ENCODE assay signal across 1 cellular context in the genomic region with DNA sequence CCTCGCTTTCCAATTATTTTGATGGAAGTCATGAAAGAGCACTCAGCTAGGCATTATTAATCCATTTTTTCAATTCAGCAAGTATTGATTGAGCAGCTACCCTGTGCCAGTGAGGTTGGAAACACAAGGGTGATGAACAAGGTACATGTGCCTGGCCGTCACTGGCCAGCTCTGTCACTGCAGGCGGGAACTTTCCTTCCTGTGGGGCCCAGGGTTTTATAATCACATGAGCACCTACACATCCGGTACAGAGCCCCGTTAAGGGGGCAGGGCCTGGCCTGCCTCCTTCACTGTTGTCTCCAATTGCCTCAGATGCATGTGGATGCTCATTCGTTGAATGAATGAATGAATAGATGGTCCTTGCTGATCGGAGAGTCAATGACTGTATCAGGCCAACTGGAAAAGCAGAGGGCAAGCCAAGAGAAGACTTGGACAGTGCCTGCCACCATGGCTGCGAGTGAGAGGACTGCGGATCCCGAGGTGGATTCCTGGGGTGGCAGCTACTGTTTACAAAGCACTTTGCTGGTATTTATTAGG.
TF ChIP-seq lines count a peak whose summit lies in the region.

No MANE protein-coding gene starts in this region.

TF ChIP-seq in GM23338, 12 proteins besides CTCF, POLR2A, EP300 and RAD21:
- TF ChIP-seq, protein P1, sequence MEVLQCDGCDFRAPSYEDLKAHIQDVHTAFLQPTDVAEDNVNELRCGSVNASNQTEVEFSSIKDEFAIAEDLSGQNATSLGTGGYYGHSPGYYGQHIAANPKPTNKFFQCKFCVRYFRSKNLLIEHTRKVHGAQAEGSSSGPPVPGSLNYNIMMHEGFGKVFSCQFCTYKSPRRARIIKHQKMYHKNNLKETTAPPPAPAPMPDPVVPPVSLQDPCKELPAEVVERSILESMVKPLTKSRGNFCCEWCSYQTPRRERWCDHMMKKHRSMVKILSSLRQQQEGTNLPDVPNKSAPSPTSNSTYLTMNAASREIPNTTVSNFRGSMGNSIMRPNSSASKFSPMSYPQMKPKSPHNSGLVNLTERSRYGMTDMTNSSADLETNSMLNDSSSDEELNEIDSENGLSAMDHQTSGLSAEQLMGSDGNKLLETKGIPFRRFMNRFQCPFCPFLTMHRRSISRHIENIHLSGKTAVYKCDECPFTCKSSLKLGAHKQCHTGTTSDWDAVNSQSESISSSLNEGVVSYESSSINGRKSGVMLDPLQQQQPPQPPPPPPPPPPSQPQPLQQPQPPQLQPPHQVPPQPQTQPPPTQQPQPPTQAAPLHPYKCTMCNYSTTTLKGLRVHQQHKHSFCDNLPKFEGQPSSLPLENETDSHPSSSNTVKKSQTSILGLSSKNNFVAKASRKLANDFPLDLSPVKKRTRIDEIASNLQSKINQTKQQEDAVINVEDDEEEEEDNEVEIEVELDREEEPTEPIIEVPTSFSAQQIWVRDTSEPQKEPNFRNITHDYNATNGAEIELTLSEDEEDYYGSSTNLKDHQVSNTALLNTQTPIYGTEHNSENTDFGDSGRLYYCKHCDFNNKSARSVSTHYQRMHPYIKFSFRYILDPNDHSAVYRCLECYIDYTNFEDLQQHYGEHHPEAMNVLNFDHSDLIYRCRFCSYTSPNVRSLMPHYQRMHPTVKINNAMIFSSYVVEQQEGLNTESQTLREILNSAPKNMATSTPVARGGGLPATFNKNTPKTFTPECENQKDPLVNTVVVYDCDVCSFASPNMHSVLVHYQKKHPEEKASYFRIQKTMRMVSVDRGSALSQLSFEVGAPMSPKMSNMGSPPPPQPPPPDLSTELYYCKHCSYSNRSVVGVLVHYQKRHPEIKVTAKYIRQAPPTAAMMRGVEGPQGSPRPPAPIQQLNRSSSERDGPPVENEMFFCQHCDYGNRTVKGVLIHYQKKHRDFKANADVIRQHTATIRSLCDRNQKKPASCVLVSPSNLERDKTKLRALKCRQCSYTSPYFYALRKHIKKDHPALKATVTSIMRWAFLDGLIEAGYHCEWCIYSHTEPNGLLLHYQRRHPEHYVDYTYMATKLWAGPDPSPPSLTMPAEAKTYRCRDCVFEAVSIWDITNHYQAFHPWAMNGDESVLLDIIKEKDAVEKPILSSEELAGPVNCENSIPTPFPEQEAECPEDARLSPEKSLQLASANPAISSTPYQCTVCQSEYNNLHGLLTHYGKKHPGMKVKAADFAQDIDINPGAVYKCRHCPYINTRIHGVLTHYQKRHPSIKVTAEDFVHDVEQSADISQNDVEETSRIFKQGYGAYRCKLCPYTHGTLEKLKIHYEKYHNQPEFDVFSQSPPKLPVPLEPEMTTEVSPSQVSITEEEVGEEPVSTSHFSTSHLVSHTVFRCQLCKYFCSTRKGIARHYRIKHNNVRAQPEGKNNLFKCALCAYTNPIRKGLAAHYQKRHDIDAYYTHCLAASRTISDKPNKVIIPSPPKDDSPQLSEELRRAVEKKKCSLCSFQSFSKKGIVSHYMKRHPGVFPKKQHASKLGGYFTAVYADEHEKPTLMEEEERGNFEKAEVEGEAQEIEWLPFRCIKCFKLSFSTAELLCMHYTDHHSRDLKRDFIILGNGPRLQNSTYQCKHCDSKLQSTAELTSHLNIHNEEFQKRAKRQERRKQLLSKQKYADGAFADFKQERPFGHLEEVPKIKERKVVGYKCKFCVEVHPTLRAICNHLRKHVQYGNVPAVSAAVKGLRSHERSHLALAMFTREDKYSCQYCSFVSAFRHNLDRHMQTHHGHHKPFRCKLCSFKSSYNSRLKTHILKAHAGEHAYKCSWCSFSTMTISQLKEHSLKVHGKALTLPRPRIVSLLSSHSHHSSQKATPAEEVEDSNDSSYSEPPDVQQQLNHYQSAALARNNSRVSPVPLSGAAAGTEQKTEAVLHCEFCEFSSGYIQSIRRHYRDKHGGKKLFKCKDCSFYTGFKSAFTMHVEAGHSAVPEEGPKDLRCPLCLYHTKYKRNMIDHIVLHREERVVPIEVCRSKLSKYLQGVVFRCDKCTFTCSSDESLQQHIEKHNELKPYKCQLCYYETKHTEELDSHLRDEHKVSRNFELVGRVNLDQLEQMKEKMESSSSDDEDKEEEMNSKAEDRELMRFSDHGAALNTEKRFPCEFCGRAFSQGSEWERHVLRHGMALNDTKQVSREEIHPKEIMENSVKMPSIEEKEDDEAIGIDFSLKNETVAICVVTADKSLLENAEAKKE (CRISPR knock-in tag; IDR thresholded peaks at IDR 0.05), result no peak
- TF ChIP-seq JUNB (IDR thresholded peaks at IDR 0.05; ENCODE audit: unreplicated experiment) (no peak), ZNF331 (CRISPR knock-in tag; IDR thresholded peaks at IDR 0.05; ENCODE audit: low read depth) (no peak), NANOG (IDR thresholded peaks at IDR 0.05; ENCODE audit: borderline replicate concordance) (no peak), REST (IDR thresholded peaks at IDR 0.05; ENCODE audit: unreplicated experiment) (no peak), CREB1 (CRISPR knock-in tag; IDR thresholded peaks at IDR 0.05; ENCODE audit: low read depth) (no peak)
